In the genomic region with DNA sequence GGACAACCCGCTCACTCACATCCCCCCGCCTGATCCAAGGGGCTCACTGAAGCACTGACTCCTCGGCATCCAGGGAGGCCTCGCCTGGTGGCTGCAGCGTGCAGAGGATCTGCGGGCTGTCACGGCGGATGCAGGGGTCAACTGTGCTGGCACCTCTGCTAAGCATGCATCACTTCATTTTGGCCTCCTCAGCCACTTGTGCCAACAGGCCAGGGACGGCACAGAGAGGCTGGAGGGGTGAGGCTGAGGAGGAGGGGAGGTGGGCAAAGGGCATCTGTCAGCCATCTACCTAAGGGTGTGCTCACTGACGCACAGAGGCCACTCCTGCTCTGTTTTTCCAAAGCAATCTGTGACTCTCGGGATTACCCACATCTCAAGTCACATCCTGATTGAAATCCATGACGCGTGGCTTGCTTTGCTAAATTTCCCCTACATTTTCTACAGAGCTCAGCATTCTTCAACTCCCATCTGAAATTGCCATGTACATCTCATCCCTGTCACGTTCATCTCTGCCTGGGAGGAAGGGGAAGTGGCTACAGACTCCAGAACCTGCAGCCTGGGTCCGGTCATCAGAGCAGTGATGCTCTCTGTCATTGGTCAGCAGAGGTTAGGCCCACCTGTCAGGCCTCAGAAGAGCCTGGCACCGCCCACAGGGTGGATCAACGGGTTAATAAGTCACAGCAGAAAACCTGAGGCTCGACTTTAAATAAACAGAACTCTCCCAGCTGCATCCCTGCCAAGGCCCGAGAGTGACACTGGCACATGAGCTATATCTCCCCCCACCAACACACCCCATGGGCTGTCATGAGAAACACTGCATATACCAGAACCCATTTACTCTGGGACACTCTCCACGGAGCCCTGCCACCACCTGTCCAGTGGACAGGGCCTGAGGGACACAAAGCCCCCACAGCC, we compare ENCODE assay signal across 1 cellular context.
TF ChIP-seq lines count a peak whose summit lies in the region.

No MANE protein-coding gene starts in this region.

TF ChIP-seq in HepG2, 621 proteins besides CTCF, POLR2A, EP300 and RAD21 (continued from another document and continues in another):
- TF ChIP-seq MYC (CRISPR knock-in tag; IDR thresholded peaks at IDR 0.05; ENCODE audit: borderline replicate concordance) = 0 out of 2 replicates have a peak, but pooled peaks have one; percentile 28
- 0 out of 2 replicates have a peak, but pooled peaks have one; percentile 12 for TF ChIP-seq ZNF557 (CRISPR knock-in tag; IDR thresholded peaks at IDR 0.05)
- no peak for TF ChIP-seq FOXJ3 (CRISPR knock-in tag; IDR thresholded peaks at IDR 0.05; ENCODE audit: borderline replicate concordance)
- peak; percentile 18; the same call in 1 of the 2 replicates for TF ChIP-seq ZNF607 (CRISPR knock-in tag; IDR thresholded peaks at IDR 0.05; ENCODE audit: borderline replicate concordance)
- no peak for TF ChIP-seq ZNF205 (CRISPR knock-in tag; IDR thresholded peaks at IDR 0.05)
- TF ChIP-seq ZNF678 (CRISPR knock-in tag; IDR thresholded peaks at IDR 0.05) = no peak
- no peak for TF ChIP-seq SAFB2 (CRISPR knock-in tag; IDR thresholded peaks at IDR 0.05; ENCODE audit: borderline replicate concordance, low read depth)
- TF ChIP-seq CHCHD3 (CRISPR knock-in tag; IDR thresholded peaks at IDR 0.05) = no peak
- peak; percentile 61 for TF ChIP-seq PBX2 (CRISPR knock-in tag; IDR thresholded peaks at IDR 0.05)
- TF ChIP-seq ZNF724P (CRISPR knock-in tag; IDR thresholded peaks at IDR 0.05; ENCODE audit: borderline replicate concordance) = peak; percentile 37; the same call in 1 of the 2 replicates
- no peak for TF ChIP-seq ZBTB26 (CRISPR knock-in tag; IDR thresholded peaks at IDR 0.05; ENCODE audit: borderline replicate concordance)
- TF ChIP-seq, protein P1, sequence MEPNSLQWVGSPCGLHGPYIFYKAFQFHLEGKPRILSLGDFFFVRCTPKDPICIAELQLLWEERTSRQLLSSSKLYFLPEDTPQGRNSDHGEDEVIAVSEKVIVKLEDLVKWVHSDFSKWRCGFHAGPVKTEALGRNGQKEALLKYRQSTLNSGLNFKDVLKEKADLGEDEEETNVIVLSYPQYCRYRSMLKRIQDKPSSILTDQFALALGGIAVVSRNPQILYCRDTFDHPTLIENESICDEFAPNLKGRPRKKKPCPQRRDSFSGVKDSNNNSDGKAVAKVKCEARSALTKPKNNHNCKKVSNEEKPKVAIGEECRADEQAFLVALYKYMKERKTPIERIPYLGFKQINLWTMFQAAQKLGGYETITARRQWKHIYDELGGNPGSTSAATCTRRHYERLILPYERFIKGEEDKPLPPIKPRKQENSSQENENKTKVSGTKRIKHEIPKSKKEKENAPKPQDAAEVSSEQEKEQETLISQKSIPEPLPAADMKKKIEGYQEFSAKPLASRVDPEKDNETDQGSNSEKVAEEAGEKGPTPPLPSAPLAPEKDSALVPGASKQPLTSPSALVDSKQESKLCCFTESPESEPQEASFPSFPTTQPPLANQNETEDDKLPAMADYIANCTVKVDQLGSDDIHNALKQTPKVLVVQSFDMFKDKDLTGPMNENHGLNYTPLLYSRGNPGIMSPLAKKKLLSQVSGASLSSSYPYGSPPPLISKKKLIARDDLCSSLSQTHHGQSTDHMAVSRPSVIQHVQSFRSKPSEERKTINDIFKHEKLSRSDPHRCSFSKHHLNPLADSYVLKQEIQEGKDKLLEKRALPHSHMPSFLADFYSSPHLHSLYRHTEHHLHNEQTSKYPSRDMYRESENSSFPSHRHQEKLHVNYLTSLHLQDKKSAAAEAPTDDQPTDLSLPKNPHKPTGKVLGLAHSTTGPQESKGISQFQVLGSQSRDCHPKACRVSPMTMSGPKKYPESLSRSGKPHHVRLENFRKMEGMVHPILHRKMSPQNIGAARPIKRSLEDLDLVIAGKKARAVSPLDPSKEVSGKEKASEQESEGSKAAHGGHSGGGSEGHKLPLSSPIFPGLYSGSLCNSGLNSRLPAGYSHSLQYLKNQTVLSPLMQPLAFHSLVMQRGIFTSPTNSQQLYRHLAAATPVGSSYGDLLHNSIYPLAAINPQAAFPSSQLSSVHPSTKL (CRISPR knock-in tag; IDR thresholded peaks at IDR 0.05) = peak; percentile 54
- no peak for TF ChIP-seq ZNF180 (CRISPR knock-in tag; IDR thresholded peaks at IDR 0.05; ENCODE audit: borderline replicate concordance, low read depth)
- no peak for TF ChIP-seq ASH2L (IDR thresholded peaks at IDR 0.05; ENCODE audit: insufficient read length, low read depth, low read length)
- no peak for TF ChIP-seq ZNF83 (CRISPR knock-in tag; IDR thresholded peaks at IDR 0.05; ENCODE audit: borderline replicate concordance)
- 0 out of 2 replicates have a peak, but pooled peaks have one; percentile 19 for TF ChIP-seq CREB1 (IDR thresholded peaks at IDR 0.05)
- TF ChIP-seq CREB1 (CRISPR knock-in tag; IDR thresholded peaks at IDR 0.05) = no peak
- TF ChIP-seq, protein P2, sequence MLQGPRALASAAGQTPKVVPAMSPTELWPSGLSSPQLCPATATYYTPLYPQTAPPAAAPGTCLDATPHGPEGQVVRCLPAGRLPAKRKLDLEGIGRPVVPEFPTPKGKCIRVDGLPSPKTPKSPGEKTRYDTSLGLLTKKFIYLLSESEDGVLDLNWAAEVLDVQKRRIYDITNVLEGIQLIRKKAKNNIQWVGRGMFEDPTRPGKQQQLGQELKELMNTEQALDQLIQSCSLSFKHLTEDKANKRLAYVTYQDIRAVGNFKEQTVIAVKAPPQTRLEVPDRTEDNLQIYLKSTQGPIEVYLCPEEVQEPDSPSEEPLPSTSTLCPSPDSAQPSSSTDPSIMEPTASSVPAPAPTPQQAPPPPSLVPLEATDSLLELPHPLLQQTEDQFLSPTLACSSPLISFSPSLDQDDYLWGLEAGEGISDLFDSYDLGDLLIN (CRISPR knock-in tag; IDR thresholded peaks at IDR 0.05; ENCODE audit: borderline replicate concordance) = no peak
- TF ChIP-seq ZNF510 (CRISPR knock-in tag; IDR thresholded peaks at IDR 0.05; ENCODE audit: low read depth) = no peak
- no peak for TF ChIP-seq HCFC1 (IDR thresholded peaks at IDR 0.05; ENCODE audit: low read depth, low read length)
- TF ChIP-seq ATRX (CRISPR knock-in tag; IDR thresholded peaks at IDR 0.05; ENCODE audit: borderline replicate concordance) = no peak
- TF ChIP-seq POLR2AphosphoS2 (IDR thresholded peaks at IDR 0.05; ENCODE audit: low read depth, low read length) = 0 out of 2 replicates have a peak, but pooled peaks have one; percentile 20
- no peak for TF ChIP-seq ZNF670 (CRISPR knock-in tag; IDR thresholded peaks at IDR 0.05; ENCODE audit: borderline replicate concordance)
- TF ChIP-seq GPN1 (CRISPR knock-in tag; IDR thresholded peaks at IDR 0.05; ENCODE audit: borderline replicate concordance) = no peak
- peak; percentile 98 for TF ChIP-seq ZSCAN25 (CRISPR knock-in tag; IDR thresholded peaks at IDR 0.05)
- no peak for TF ChIP-seq ZNF550 (CRISPR knock-in tag; IDR thresholded peaks at IDR 0.05; ENCODE audit: borderline replicate concordance)
- TF ChIP-seq PHF21A (CRISPR knock-in tag; IDR thresholded peaks at IDR 0.05) = peak; percentile 74
- no peak for TF ChIP-seq CBX5 (CRISPR knock-in tag; IDR thresholded peaks at IDR 0.05; ENCODE audit: borderline replicate concordance)
- TF ChIP-seq ZNF432 (CRISPR knock-in tag; IDR thresholded peaks at IDR 0.05; ENCODE audit: borderline replicate concordance) = no peak
- TF ChIP-seq, protein P3, sequence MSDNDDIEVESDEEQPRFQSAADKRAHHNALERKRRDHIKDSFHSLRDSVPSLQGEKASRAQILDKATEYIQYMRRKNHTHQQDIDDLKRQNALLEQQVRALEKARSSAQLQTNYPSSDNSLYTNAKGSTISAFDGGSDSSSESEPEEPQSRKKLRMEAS (IDR thresholded peaks at IDR 0.05) = peak; percentile 47; the same call in 1 of the 2 replicates
- no peak for TF ChIP-seq NFRKB (IDR thresholded peaks at IDR 0.05)
- TF ChIP-seq, protein P4, sequence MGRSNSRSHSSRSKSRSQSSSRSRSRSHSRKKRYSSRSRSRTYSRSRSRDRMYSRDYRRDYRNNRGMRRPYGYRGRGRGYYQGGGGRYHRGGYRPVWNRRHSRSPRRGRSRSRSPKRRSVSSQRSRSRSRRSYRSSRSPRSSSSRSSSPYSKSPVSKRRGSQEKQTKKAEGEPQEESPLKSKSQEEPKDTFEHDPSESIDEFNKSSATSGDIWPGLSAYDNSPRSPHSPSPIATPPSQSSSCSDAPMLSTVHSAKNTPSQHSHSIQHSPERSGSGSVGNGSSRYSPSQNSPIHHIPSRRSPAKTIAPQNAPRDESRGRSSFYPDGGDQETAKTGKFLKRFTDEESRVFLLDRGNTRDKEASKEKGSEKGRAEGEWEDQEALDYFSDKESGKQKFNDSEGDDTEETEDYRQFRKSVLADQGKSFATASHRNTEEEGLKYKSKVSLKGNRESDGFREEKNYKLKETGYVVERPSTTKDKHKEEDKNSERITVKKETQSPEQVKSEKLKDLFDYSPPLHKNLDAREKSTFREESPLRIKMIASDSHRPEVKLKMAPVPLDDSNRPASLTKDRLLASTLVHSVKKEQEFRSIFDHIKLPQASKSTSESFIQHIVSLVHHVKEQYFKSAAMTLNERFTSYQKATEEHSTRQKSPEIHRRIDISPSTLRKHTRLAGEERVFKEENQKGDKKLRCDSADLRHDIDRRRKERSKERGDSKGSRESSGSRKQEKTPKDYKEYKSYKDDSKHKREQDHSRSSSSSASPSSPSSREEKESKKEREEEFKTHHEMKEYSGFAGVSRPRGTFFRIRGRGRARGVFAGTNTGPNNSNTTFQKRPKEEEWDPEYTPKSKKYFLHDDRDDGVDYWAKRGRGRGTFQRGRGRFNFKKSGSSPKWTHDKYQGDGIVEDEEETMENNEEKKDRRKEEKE (IDR thresholded peaks at IDR 0.05) = no peak
- TF ChIP-seq NRL (CRISPR knock-in tag; IDR thresholded peaks at IDR 0.05; ENCODE audit: borderline replicate concordance) = 0 out of 2 replicates have a peak, but pooled peaks have one; percentile 83
- no peak for TF ChIP-seq XRCC5 (optimal IDR thresholded peaks at IDR 0.05; ENCODE audit: low read length)
- TF ChIP-seq ZKSCAN5 (CRISPR knock-in tag; IDR thresholded peaks at IDR 0.05) = no peak
- TF ChIP-seq MZF1 (CRISPR knock-in tag; IDR thresholded peaks at IDR 0.05; ENCODE audit: borderline replicate concordance) = no peak
- no peak for TF ChIP-seq ZNF33B (CRISPR knock-in tag; IDR thresholded peaks at IDR 0.05)
- TF ChIP-seq, protein P5, sequence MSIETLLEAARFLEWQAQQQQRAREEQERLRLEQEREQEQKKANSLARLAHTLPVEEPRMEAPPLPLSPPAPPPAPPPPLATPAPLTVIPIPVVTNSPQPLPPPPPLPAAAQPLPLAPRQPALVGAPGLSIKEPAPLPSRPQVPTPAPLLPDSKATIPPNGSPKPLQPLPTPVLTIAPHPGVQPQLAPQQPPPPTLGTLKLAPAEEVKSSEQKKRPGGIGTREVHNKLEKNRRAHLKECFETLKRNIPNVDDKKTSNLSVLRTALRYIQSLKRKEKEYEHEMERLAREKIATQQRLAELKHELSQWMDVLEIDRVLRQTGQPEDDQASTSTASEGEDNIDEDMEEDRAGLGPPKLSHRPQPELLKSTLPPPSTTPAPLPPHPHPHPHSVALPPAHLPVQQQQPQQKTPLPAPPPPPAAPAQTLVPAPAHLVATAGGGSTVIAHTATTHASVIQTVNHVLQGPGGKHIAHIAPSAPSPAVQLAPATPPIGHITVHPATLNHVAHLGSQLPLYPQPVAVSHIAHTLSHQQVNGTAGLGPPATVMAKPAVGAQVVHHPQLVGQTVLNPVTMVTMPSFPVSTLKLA (IDR thresholded peaks at IDR 0.05) = peak; percentile 57
- TF ChIP-seq, protein P6, sequence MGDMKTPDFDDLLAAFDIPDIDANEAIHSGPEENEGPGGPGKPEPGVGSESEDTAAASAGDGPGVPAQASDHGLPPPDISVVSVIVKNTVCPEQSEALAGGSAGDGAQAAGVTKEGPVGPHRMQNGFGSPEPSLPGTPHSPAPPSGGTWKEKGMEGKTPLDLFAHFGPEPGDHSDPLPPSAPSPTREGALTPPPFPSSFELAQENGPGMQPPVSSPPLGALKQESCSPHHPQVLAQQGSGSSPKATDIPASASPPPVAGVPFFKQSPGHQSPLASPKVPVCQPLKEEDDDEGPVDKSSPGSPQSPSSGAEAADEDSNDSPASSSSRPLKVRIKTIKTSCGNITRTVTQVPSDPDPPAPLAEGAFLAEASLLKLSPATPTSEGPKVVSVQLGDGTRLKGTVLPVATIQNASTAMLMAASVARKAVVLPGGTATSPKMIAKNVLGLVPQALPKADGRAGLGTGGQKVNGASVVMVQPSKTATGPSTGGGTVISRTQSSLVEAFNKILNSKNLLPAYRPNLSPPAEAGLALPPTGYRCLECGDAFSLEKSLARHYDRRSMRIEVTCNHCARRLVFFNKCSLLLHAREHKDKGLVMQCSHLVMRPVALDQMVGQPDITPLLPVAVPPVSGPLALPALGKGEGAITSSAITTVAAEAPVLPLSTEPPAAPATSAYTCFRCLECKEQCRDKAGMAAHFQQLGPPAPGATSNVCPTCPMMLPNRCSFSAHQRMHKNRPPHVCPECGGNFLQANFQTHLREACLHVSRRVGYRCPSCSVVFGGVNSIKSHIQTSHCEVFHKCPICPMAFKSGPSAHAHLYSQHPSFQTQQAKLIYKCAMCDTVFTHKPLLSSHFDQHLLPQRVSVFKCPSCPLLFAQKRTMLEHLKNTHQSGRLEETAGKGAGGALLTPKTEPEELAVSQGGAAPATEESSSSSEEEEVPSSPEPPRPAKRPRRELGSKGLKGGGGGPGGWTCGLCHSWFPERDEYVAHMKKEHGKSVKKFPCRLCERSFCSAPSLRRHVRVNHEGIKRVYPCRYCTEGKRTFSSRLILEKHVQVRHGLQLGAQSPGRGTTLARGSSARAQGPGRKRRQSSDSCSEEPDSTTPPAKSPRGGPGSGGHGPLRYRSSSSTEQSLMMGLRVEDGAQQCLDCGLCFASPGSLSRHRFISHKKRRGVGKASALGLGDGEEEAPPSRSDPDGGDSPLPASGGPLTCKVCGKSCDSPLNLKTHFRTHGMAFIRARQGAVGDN (CRISPR knock-in tag; IDR thresholded peaks at IDR 0.05) = peak; percentile 88
- no peak for TF ChIP-seq NPAS2 (CRISPR knock-in tag; IDR thresholded peaks at IDR 0.05; ENCODE audit: borderline replicate concordance)
- no peak for TF ChIP-seq MBNL3 (CRISPR knock-in tag; conservative IDR thresholded peaks at IDR 0.05)
- no peak for TF ChIP-seq FOSL2 (CRISPR knock-in tag; IDR thresholded peaks at IDR 0.05)
- no peak for TF ChIP-seq ZNF501 (CRISPR knock-in tag; IDR thresholded peaks at IDR 0.05)
- TF ChIP-seq ZNF747 (CRISPR knock-in tag; IDR thresholded peaks at IDR 0.05; ENCODE audit: borderline replicate concordance) = no peak; the same call in 1 of the 2 replicates
